ENCODE assay signal across 10 cellular contexts in the genomic region with DNA sequence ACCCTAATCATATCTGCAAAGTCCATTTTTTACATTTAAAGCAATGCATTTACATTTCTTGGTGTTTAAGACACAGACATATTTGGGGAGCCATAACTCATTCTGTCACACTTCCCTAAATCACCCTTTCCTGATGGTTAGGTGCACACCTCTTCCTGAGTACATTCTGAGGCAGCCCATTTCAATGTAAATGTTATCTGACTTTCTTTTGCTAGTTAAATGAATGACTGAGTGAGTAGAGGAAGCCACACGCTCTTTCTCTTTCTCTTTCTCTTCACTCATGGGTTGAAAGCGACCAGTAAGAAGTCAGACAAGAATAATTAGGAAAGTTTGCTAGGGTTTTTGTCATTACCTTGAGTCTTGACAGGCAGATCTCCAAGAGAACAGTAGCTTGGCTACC.
A peak's percentile ranks its signal among the peaks of the same experiment; 100 is the strongest.
DNase-seq lines count a peak whose midpoint lies in the region; ATAC-seq and TF ChIP-seq lines count a peak whose summit lies in the region.
"Had no signal": no experiment of that assay in that cellular context is flagged by ENCODE, and none has a peak within 500 bp of the region (broad histone marks: within the 10 kb centered on the region; RNA-seq: fewer than 3 reads in every experiment).

No MANE protein-coding gene starts in this region.

- no peak for TF ChIP-seq CTCF in GM06990 (IDR thresholded peaks at IDR 0.05; ENCODE audit: insufficient read depth, low read length, poor library complexity, severe bottlenecking)

- DNase-seq in GM06990 (ENCODE audit: extremely low read depth, insufficient read length) (peak; percentile 69), KG1 (lab: John Stamatoyannopoulos, UW) (no peak), NCI-H1048 (lab: John Stamatoyannopoulos, UW) (no peak), SIG-M5 (lab: John Stamatoyannopoulos, UW) (no peak), SW 1271 (lab: John Stamatoyannopoulos, UW) (no peak)
- DNase-seq: NCI-H1417 had no signal

- H3K4me3 ChIP-seq in GM06990 (replicated peaks; ENCODE audit: low read depth, low read length), result no peak overlapping the region
- H3K4me3 ChIP-seq: coronary artery had no signal

- peak; percentile 93 for ATAC-seq in GM19043 (IDR thresholded peaks at IDR 0.05; ENCODE audit: low read depth, unreplicated experiment)
- ATAC-seq in HG02763 (IDR thresholded peaks at IDR 0.05; ENCODE audit: unreplicated experiment), result peak; percentile 98
- ATAC-seq in HG03575 (IDR thresholded peaks at IDR 0.05; ENCODE audit: extremely low read depth, insufficient number of reproducible peaks, low FRiP score, unreplicated experiment), result peak; percentile 69

- H3K36me3 ChIP-seq in GM06990 (ENCODE audit: control insufficient read depth, insufficient read depth, low read length), result peaks cover 2% of the 10 kb centered on the region

- H3K27me3 ChIP-seq in GM06990 (replicated peaks; ENCODE audit: control insufficient read depth, insufficient read depth, low read length), result no peaks in the 10 kb centered on the region
